ENCODE assay signal across 21 cellular contexts in genomic region chr3:106573605-106574004, GRCh38.
A peak's percentile ranks its signal among the peaks of the same experiment; 100 is the strongest.
DNase-seq lines count a peak whose midpoint lies in the region; ATAC-seq, FAIRE-seq and TF ChIP-seq lines count a peak whose summit lies in the region.
"Had no signal": no experiment of that assay in that cellular context is flagged by ENCODE, and none has a peak within 500 bp of the region (broad histone marks: within the 10 kb centered on the region; RNA-seq: fewer than 3 reads in every experiment).

No MANE protein-coding gene starts in this region.

- H2AFZ ChIP-seq in HepG2 (ENCODE audit: low read length) = no peak overlapping the region

- no peaks in the 10 kb centered on the region for H3K27me3 Mint-ChIP-seq in Calu3 (ENCODE audit: unreplicated experiment)
- H3K27me3 Mint-ChIP-seq: CD4-positive, alpha-beta T cell had no signal

- CTCF ChIA-PET in HepG2 (lab: Yijun Ruan, JAX; ENCODE audit: low intra/inter-chr PET ratio, low total read pairs) (no interaction called here), Calu3 (lab: Charles Lee) (no interaction called here)

- H3K36me3 ChIP-seq in HepG2 (replicated peaks in 1 of 2; ENCODE audit: control insufficient read depth in 1 of 2, insufficient read depth in 2 of 2, low read length in 2 of 2) (no peaks in the 10 kb centered on the region), right lobe of liver (no peaks in the 10 kb centered on the region)
- H3K36me3 ChIP-seq: BLaER1, Peyer's patch, SJCRH30 had no signal

- no peak for ATAC-seq in HepG2
- ATAC-seq in right lobe of liver = no peak
- ATAC-seq in GM18511 (IDR thresholded peaks at IDR 0.05; ENCODE audit: unreplicated experiment) = no peak
- ATAC-seq: K562 had no signal

- H3K9me3 Mint-ChIP-seq in Calu3 (ENCODE audit: low read depth, unreplicated experiment) = no peaks in the 10 kb centered on the region
- H3K9me3 Mint-ChIP-seq: CD4-positive, alpha-beta T cell had no signal

- H3K4me2 ChIP-seq in HepG2 (ENCODE audit: low read depth, low read length) = no peak overlapping the region
- H3K4me2 ChIP-seq: BLaER1 had no signal

- H3K27ac Mint-ChIP-seq in Calu3 (ENCODE audit: unreplicated experiment) = no peak overlapping the region
- H3K27ac Mint-ChIP-seq: CD4-positive, alpha-beta T cell had no signal

- TF ChIP-seq RAD21 in HepG2 (CRISPR knock-in tag; IDR thresholded peaks at IDR 0.05) = no peak

- H3K27ac ChIP-seq in HepG2 (ENCODE audit: extremely low read length, insufficient read depth, low read length) = no peak overlapping the region
- H3K27ac ChIP-seq in right lobe of liver = no peak overlapping the region
- H3K27ac ChIP-seq: BLaER1, Peyer's patch, SJCRH30 had no signal

- TF ChIP-seq EP300 in HepG2 (IDR thresholded peaks at IDR 0.05; ENCODE audit: low read depth in 2 of 2, low read length in 2 of 2) = no peak
- TF ChIP-seq EP300 in HepG2 (CRISPR knock-in tag; IDR thresholded peaks at IDR 0.05; ENCODE audit: borderline replicate concordance) = no peak

- DNase-seq in HepG2 (ENCODE audit: low spot score) (no peak), right lobe of liver (no peak), NCI-H1105 (lab: John Stamatoyannopoulos, UW) (peak; percentile 64), RPMI8226 (peak; percentile 9), epithelial cell of esophagus (ENCODE audit: low read depth) (peak; percentile 54), Calu3 (no peak)
- no peak for DNase-seq in activated CD8-positive, alpha-beta memory T cell treated with anti-CD3 and anti-CD28 coated beads for 24 hours
- DNase-seq: Caco-2; CD4-positive, alpha-beta T cell; GF-D8; H7; NCI-H1092 treated with DMSO at 0.1 percent for 48 hours; NCI-H1694 treated with DMSO at 0.1 percent for 48 hours; NCI-H2107; NCI-H345; Peyer's patch; SJCRH30; T-helper 1 cell had no signal

- no peaks in the 10 kb centered on the region for H3K79me2 ChIP-seq in HepG2 (ENCODE audit: insufficient read depth, low read length)

- H4K20me1 ChIP-seq in HepG2 (ENCODE audit: insufficient read depth, low read length) = no peaks in the 10 kb centered on the region
- H4K20me1 ChIP-seq: BLaER1 had no signal

- whole genome bisulfite sequencing in HepG2 (ENCODE audit: low lambda C conversion rate) = 0% methylated on average over 3 of the region's 3 CpGs
- WGBS in right lobe of liver (ENCODE audit: insufficient coverage, low coverage, low lambda C conversion rate, missing lambda C conversion rate) = 79% methylated on average over 2 of the region's 3 CpGs

- H3K9ac ChIP-seq in HepG2 (ENCODE audit: insufficient read depth, low read depth, low read length) = no peak overlapping the region
- H3K9ac ChIP-seq: BLaER1 had no signal

- H3K27me3 ChIP-seq in HepG2 (ENCODE audit: control insufficient read depth in 1 of 2, insufficient read depth in 2 of 2, low read length in 2 of 2) (no peaks in the 10 kb centered on the region), right lobe of liver (no peaks in the 10 kb centered on the region)
- H3K27me3 ChIP-seq: BLaER1, Peyer's patch, SJCRH30 had no signal

- in situ Hi-C loops in HepG2 (cut with HindIII; ENCODE audit: extremely low pct_ligation_motif_present, low pct_unique_long_range_greater_than_20kb) = no loop called here

- no TSS peak for BruUV-seq in HepG2 (replicated peaks; lab: Mats Ljungman, UMichigan)
- BruUV-seq in Calu3 (replicated peaks; lab: Mats Ljungman, UMichigan) = no TSS peak

- intact Hi-C loops in HepG2 (cut with micrococcal nuclease; ENCODE audit: unreplicated experiment) = no loop called here
- intact Hi-C loops in right lobe of liver (cut with DNase I) = no loop called here
- intact Hi-C loops in Calu3 (cut with micrococcal nuclease; ENCODE audit: unreplicated experiment) = no loop called here

- TF ChIP-seq POLR2A in HepG2 (IDR thresholded peaks at IDR 0.05; ENCODE audit: insufficient read depth in 1 of 2, low read depth in 2 of 2, low read length in 2 of 2) (no peak), right lobe of liver (IDR thresholded peaks at IDR 0.05) (no peak)

- no peak for TF ChIP-seq CTCF in HepG2 (CRISPR knock-in tag; IDR thresholded peaks at IDR 0.05)
- no peak for TF ChIP-seq CTCF in right lobe of liver (IDR thresholded peaks at IDR 0.05)
- no peak for TF ChIP-seq CTCF in epithelial cell of esophagus (IDR thresholded peaks at IDR 0.05; ENCODE audit: insufficient read depth, low read depth, low read length, missing control alignments)
- TF ChIP-seq CTCF in Calu3 (IDR thresholded peaks at IDR 0.05; ENCODE audit: unreplicated experiment) = no peak

- H3K4me1 ChIP-seq in HepG2 (ENCODE audit: insufficient read depth, low read length) = no peaks in the 10 kb centered on the region
- no peaks in the 10 kb centered on the region for H3K4me1 ChIP-seq in right lobe of liver
- H3K4me1 ChIP-seq: BLaER1, Caco-2, Peyer's patch, SJCRH30 had no signal

- no peaks in the 10 kb centered on the region for H3K4me1 Mint-ChIP-seq in Calu3 (ENCODE audit: low read depth, unreplicated experiment)

- no peaks in the 10 kb centered on the region for H3K36me3 Mint-ChIP-seq in Calu3 (ENCODE audit: insufficient read depth, unreplicated experiment)

- POLR2A ChIA-PET in HepG2 (lab: Yijun Ruan, JAX) = no interaction called here

- no peak for FAIRE-seq in HepG2 (lab: Jason Lieb, UNC)
- FAIRE-seq: K562 had no signal

- H3K4me3 ChIP-seq in HepG2 (replicated peaks in 1 of 3; ENCODE audit: insufficient read depth in 1 of 3, low read depth in 2 of 3, low read length in 3 of 3) (no peak overlapping the region), right lobe of liver (no peak overlapping the region), epithelial cell of esophagus (ENCODE audit: low read length) (no peak overlapping the region)
- H3K4me3 ChIP-seq: BLaER1, K562, Peyer's patch, SJCRH30 had no signal

- no peaks in the 10 kb centered on the region for H3K9me3 ChIP-seq in HepG2 (ENCODE audit: low read length)
- no peaks in the 10 kb centered on the region for H3K9me3 ChIP-seq in right lobe of liver
- H3K9me3 ChIP-seq: BLaER1, Caco-2, Peyer's patch, SJCRH30 had no signal

- no peak overlapping the region for H3K4me3 Mint-ChIP-seq in Calu3 (ENCODE audit: low read depth, unreplicated experiment)
- H3K4me3 Mint-ChIP-seq: CD4-positive, alpha-beta T cell had no signal

TF ChIP-seq in HepG2, 621 proteins besides CTCF, POLR2A, EP300 and RAD21:
- TF ChIP-seq ZNF121 (CRISPR knock-in tag; IDR thresholded peaks at IDR 0.05) (no peak), SRF (IDR thresholded peaks at IDR 0.05; ENCODE audit: low read depth, low read length) (peak; percentile 34; the same call in 1 of the 2 replicates)
TF ChIP-seq in HepG2: peak in this region for 1.

Comparison
In these comparisons a context has a peak if more than half of its experiments do, and no peak if none do; other contexts are left out.
1. DNase-seq: peak in NCI-H1105 (single experiment), RPMI8226 (single experiment) and epithelial cell of esophagus (single experiment); none in HepG2 (single experiment), right lobe of liver (0 of 3), activated CD8-positive, alpha-beta memory T cell treated with anti-CD3 and anti-CD28 coated beads for 24 hours (single experiment) and Calu3 (single experiment).